ENCODE assay signal across 8 cellular contexts in the genomic region with DNA sequence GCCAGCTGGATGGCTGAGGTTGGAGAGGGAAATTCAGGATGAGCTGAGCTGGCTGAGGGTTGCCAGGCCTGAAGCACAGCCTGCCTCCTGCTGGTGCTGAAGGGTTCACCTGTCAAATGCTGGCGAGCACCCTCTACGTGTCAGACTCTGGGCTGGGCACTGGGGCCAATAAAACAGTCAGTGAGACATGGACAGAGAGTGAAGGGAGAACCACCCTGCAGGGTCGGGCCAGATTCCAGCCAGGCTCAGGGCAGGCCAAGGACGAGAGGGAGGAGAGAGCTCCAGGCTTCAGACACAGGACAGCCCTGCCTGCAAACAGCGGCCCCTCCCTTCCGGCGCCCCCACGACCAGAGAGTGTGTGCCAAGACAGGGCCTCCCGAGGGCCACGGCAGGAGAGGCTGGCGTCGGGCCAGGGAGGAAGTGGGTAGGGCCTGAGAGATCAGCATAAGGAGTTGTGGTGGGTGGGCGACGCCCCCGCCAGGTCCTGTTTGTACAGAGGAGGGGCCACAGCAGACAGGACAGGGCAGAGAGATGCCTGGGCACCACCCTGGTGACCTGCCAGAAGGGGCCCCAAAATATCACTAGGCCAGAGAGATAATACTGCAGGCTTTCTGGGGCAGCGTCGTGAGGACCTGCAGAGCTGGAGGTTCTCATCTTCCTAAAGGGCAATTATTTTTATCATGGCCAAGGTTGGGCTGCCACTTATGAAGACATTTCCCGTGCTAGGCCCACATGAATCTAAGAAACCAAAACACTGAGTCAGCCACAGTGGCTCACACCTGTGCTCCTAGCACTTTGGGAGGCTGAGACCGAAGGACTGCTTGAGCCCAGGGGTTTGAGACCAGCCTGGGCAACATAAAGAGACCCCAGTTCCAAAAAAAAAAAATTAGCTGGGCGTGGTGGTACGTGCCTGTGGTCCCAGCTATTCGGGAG.
A peak's percentile ranks its signal among the peaks of the same experiment; 100 is the strongest.
DNase-seq lines count a peak whose midpoint lies in the region; ATAC-seq and TF ChIP-seq lines count a peak whose summit lies in the region.

No MANE protein-coding gene starts in this region.

- no peaks in the 10 kb centered on the region for H3K27me3 ChIP-seq in lower lobe of right lung (ENCODE audit: low read depth)

- peak overlapping the region; percentile 71 for H3K27ac ChIP-seq in lower lobe of right lung

- H3K4me1 ChIP-seq in lower lobe of right lung: peaks cover 33% of the 10 kb centered on the region

- DNase-seq in T-helper 2 cell (peak; percentile 45 to 95 (median 62)), amniotic epithelial cell (ENCODE audit: low read depth) (peak; percentile 10), lower lobe of right lung (peak; percentile 91), glutamatergic neuron (no peak)

- H3K27me3 Mint-ChIP-seq in stimulated activated naive CD8-positive, alpha-beta T cell treated with anti-CD3 and anti-CD28 coated beads, Interleukin-15, Interleukin-2, amounts not matched to agents 100 ng/mL and 50 ng/mL, for 24 hours: no peaks in the 10 kb centered on the region
- peaks cover 7% of the 10 kb centered on the region for H3K27me3 Mint-ChIP-seq in glutamatergic neuron (ENCODE audit: unreplicated experiment)

- TF ChIP-seq CTCF in lower lobe of right lung (IDR thresholded peaks at IDR 0.05): peak; percentile 30
- TF ChIP-seq CTCF in glutamatergic neuron (IDR thresholded peaks at IDR 0.05; ENCODE audit: partially characterized antibody, unreplicated experiment): no peak

- H3K36me3 Mint-ChIP-seq in stimulated activated naive CD8-positive, alpha-beta T cell treated with anti-CD3 and anti-CD28 coated beads, Interleukin-15, Interleukin-2, amounts not matched to agents 100 ng/mL and 50 ng/mL, for 24 hours (ENCODE audit: low read depth): peaks cover 72% of the 10 kb centered on the region
- H3K36me3 Mint-ChIP-seq in glutamatergic neuron (ENCODE audit: unreplicated experiment): peaks cover 38% of the 10 kb centered on the region

- peak overlapping the region; percentile 81 for H3K4me3 Mint-ChIP-seq in stimulated activated naive CD8-positive, alpha-beta T cell treated with anti-CD3 and anti-CD28 coated beads, Interleukin-15, Interleukin-2, amounts not matched to agents 100 ng/mL and 50 ng/mL, for 24 hours
- H3K4me3 Mint-ChIP-seq in glutamatergic neuron (ENCODE audit: unreplicated experiment): no peak overlapping the region

- H3K27ac Mint-ChIP-seq in stimulated activated naive CD8-positive, alpha-beta T cell treated with anti-CD3 and anti-CD28 coated beads, Interleukin-15, Interleukin-2, amounts not matched to agents 100 ng/mL and 50 ng/mL, for 24 hours: peak overlapping the region; percentile 97
- H3K27ac Mint-ChIP-seq in glutamatergic neuron (ENCODE audit: unreplicated experiment): no peak overlapping the region

- intact Hi-C loops in lower lobe of right lung (cut with DNase I): no loop called here

- peaks cover 53% of the 10 kb centered on the region for H3K36me3 ChIP-seq in lower lobe of right lung

- no peaks in the 10 kb centered on the region for H3K9me3 Mint-ChIP-seq in stimulated activated naive CD8-positive, alpha-beta T cell treated with anti-CD3 and anti-CD28 coated beads, Interleukin-15, Interleukin-2, amounts not matched to agents 100 ng/mL and 50 ng/mL, for 24 hours
- peaks cover 20% of the 10 kb centered on the region for H3K9me3 Mint-ChIP-seq in glutamatergic neuron (ENCODE audit: unreplicated experiment)

- peak; percentile 47 for ATAC-seq in HG03064 (IDR thresholded peaks at IDR 0.05; ENCODE audit: low read depth, unreplicated experiment)
- peak; percentile 79 to 80 for ATAC-seq in lower lobe of right lung
- no peak for ATAC-seq in GM19455 (IDR thresholded peaks at IDR 0.05; ENCODE audit: unreplicated experiment)
- no peak for ATAC-seq in HG03175 (IDR thresholded peaks at IDR 0.05; ENCODE audit: unreplicated experiment)

- H3K4me1 Mint-ChIP-seq in stimulated activated naive CD8-positive, alpha-beta T cell treated with anti-CD3 and anti-CD28 coated beads, Interleukin-15, Interleukin-2, amounts not matched to agents 100 ng/mL and 50 ng/mL, for 24 hours (ENCODE audit: low read depth): peaks cover 86% of the 10 kb centered on the region
- peaks cover 8% of the 10 kb centered on the region for H3K4me1 Mint-ChIP-seq in glutamatergic neuron (ENCODE audit: low read depth, unreplicated experiment)

- no peak overlapping the region for H3K4me3 ChIP-seq in lower lobe of right lung

- H3K9me3 ChIP-seq in lower lobe of right lung: no peaks in the 10 kb centered on the region

Comparison
In these comparisons a context has a peak if more than half of its experiments do, and no peak if none do; other contexts are left out.
1. ATAC-seq: peak in HG03064 (single experiment) and lower lobe of right lung (2 of 2); none in GM19455 (single experiment) and HG03175 (single experiment).